In genomic region chr17:44862278-44862914, GRCh38 we compare ENCODE assay signal across 23 cellular contexts. TPM values are rescaled to one million over a fixed set of nuclear protein-coding genes. Genes with fewer than 3 reads are reported as not detected.
"Had no signal": no experiment of that assay in that cellular context is flagged by ENCODE, and none has a peak within 500 bp of the region (broad histone marks: within the 10 kb centered on the region; RNA-seq: fewer than 3 reads in every experiment).

No MANE protein-coding gene starts in this region.

- H3K27ac ChIP-seq: Peyer's patch, RWPE1, SJCRH30 had no signal

- H3K4me1 ChIP-seq: Peyer's patch, SJCRH30 had no signal

- H3K27me3 ChIP-seq: adrenal gland, Peyer's patch, SJCRH30 had no signal

- H3K4me3 ChIP-seq: adrenal gland, Peyer's patch, SJCRH30 had no signal

- H3K9me3 ChIP-seq: adrenal gland, Peyer's patch, SJCRH30 had no signal

- DNase-seq: activated CD4-positive, alpha-beta T cell treated with anti-CD3 and anti-CD28 coated beads for 48 hours; activated CD4-positive, alpha-beta T cell treated with anti-CD3 and anti-CD28 coated beads, Interleukin-2, amount 50 U/mL, for 4 hours; activated CD4-positive, CD25-positive, alpha-beta regulatory T cell treated with anti-CD3 and anti-CD28 coated beads, Interleukin-2, amount 50 U/mL, for 72 hours; activated CD8-positive, alpha-beta memory T cell treated with anti-CD3 and anti-CD28 coated beads, Interleukin-2, amount 50 U/mL, for 48 hours; activated CD8-positive, alpha-beta T cell treated with anti-CD3 and anti-CD28 coated beads, Interleukin-2, amount 10 ng/mL, durations not matched to agents 7 days and 5 days; activated naive CD4-positive, alpha-beta T cell treated with anti-CD3 and anti-CD28 coated beads, Interleukin-2, amount 50 U/mL, for 16 hours; activated naive CD8-positive, alpha-beta T cell treated with anti-CD3 and anti-CD28 coated beads, Interleukin-2, amount 10 ng/mL, durations not matched to agents 7 days and 5 days; activated T-cell treated with anti-CD3 and anti-CD28 coated beads, Interleukin-2, amount 50 U/mL, for 1 hour; anterior cingulate cortex; caudate nucleus; Kasumi-1; NCI-H1048; NCI-H146; NCI-H187 treated with DMSO at 0.1 percent for 48 hours; NCI-H2081 treated with DMSO at 0.1 percent for 48 hours; NCI-H446; NCI-H524; Peyer's patch; Right ventricle myocardium superior; SJCRH30 had no signal

- ATAC-seq: activated CD8-positive, alpha-beta T cell treated with anti-CD3 and anti-CD28 coated beads, Interleukin-2, amount 10 ng/mL, durations not matched to agents 7 days and 5 days; WTC11 had no signal

RNA-seq across cellular contexts. Expression of gene HIGD1B, which starts 14.7 kb away (rescaled TPM):
- total RNA-seq: activated CD8-positive, alpha-beta T cell treated with anti-CD3 and anti-CD28 coated beads, Interleukin-2, amount 10 ng/mL, durations not matched to agents 7 days and 5 days; activated naive CD8-positive, alpha-beta T cell treated with anti-CD3 and anti-CD28 coated beads, Interleukin-2, amount 10 ng/mL, durations not matched to agents 7 days and 5 days; Peyer's patch; SJCRH30; WTC11 had no signal

RNA-seq across cellular contexts. Expression of gene GFAP, which starts 52.9 kb away (rescaled TPM):
- total RNA-seq: activated CD8-positive, alpha-beta T cell treated with anti-CD3 and anti-CD28 coated beads, Interleukin-2, amount 10 ng/mL, durations not matched to agents 7 days and 5 days; activated naive CD8-positive, alpha-beta T cell treated with anti-CD3 and anti-CD28 coated beads, Interleukin-2, amount 10 ng/mL, durations not matched to agents 7 days and 5 days; Peyer's patch had no signal
